Comparison of ENCODE assay signal across 13 cellular contexts in genomic region chr12:47752552-47752951, GRCh38.
DNase-seq lines count a peak whose midpoint lies in the region; ATAC-seq and TF ChIP-seq lines count a peak whose summit lies in the region.
"Had no signal": no experiment of that assay in that cellular context is flagged by ENCODE, and none has a peak within 500 bp of the region (broad histone marks: within the 10 kb centered on the region; RNA-seq: fewer than 3 reads in every experiment).

No MANE protein-coding gene starts in this region.

- no peak overlapping the region for H3K4me3 ChIP-seq in RWPE2 (ENCODE audit: severe bottlenecking)
- H3K4me3 ChIP-seq in skin epidermis = no peak overlapping the region

- no peak overlapping the region for H3K27ac Mint-ChIP-seq in T-helper 2 cell treated with Interferon-gamma antibody and Interleukin-4, amounts not matched to agents 5 μg/mL and 100 μg/mL, for 36 hours
- H3K27ac Mint-ChIP-seq: CD4-positive, alpha-beta memory T cell had no signal

- H3K27me3 ChIP-seq in RWPE2 (ENCODE audit: insufficient read depth, poor library complexity, severe bottlenecking) = no peaks in the 10 kb centered on the region

- H3K4me3 Mint-ChIP-seq in T-helper 2 cell treated with Interferon-gamma antibody and Interleukin-4, amounts not matched to agents 5 μg/mL and 100 μg/mL, for 36 hours = no peak overlapping the region
- H3K4me3 Mint-ChIP-seq: CD4-positive, alpha-beta memory T cell; IgD-negative memory B cell had no signal

- H3K9me3 ChIP-seq in RWPE2 (ENCODE audit: severe bottlenecking) = no peaks in the 10 kb centered on the region

- H3K9me3 Mint-ChIP-seq in T-helper 2 cell treated with Interferon-gamma antibody and Interleukin-4, amounts not matched to agents 5 μg/mL and 100 μg/mL, for 36 hours = no peaks in the 10 kb centered on the region
- H3K9me3 Mint-ChIP-seq: CD4-positive, alpha-beta memory T cell had no signal

- no peaks in the 10 kb centered on the region for H3K27me3 Mint-ChIP-seq in T-helper 2 cell treated with Interferon-gamma antibody and Interleukin-4, amounts not matched to agents 5 μg/mL and 100 μg/mL, for 36 hours (ENCODE audit: low read depth)
- H3K27me3 Mint-ChIP-seq: IgD-negative memory B cell had no signal

- peak overlapping the region; percentile 98 for H3K27ac ChIP-seq in RWPE2 (ENCODE audit: poor library complexity, severe bottlenecking)
- H3K27ac ChIP-seq in skin epidermis = peak overlapping the region in 18 of 21 experiments; percentile 2 to 70 (median 41)

- peaks cover 25% of the 10 kb centered on the region for H3K4me1 Mint-ChIP-seq in T-helper 2 cell treated with Interferon-gamma antibody and Interleukin-4, amounts not matched to agents 5 μg/mL and 100 μg/mL, for 36 hours (ENCODE audit: low read depth)

- peak; percentile 82 for ATAC-seq in RWPE2 (ENCODE audit: low read depth)
- ATAC-seq in GM21528 (IDR thresholded peaks at IDR 0.05; ENCODE audit: low FRiP score, unreplicated experiment) = no peak

- peak; percentile 73 for DNase-seq in EH (ENCODE audit: low read depth)
- DNase-seq in RWPE2 (ENCODE audit: low spot score) = no peak
- peak; percentile 70 for DNase-seq in fibroblast of gingiva (ENCODE audit: low read depth)
- DNase-seq in T-helper 2 cell treated with Interferon-gamma antibody and Interleukin-4, amounts not matched to agents 5 μg/mL and 100 μg/mL, for 36 hours (ENCODE audit: low spot score) = no peak
- DNase-seq in NCI-H2171 (lab: John Stamatoyannopoulos, UW) = no peak
- DNase-seq in HuH-7.5 (ENCODE audit: low spot score) = no peak
- DNase-seq: activated CD4-positive, alpha-beta T cell treated with anti-CD3 and anti-CD28 coated beads, Interleukin-2, amount 50 U/mL, for 48 hours; CD4-positive, alpha-beta memory T cell; NCI-H345; small intestine had no signal

- peaks cover 53% of the 10 kb centered on the region for H3K4me1 ChIP-seq in RWPE2 (ENCODE audit: insufficient read depth, poor library complexity, severe bottlenecking)

- H3K36me3 Mint-ChIP-seq in T-helper 2 cell treated with Interferon-gamma antibody and Interleukin-4, amounts not matched to agents 5 μg/mL and 100 μg/mL, for 36 hours (ENCODE audit: low read depth) = no peaks in the 10 kb centered on the region
- H3K36me3 Mint-ChIP-seq: CD4-positive, alpha-beta memory T cell; IgD-negative memory B cell had no signal

- TF ChIP-seq CTCF in RWPE2 (IDR thresholded peaks at IDR 0.05; ENCODE audit: poor library complexity, severe bottlenecking) = no peak

- H3K36me3 ChIP-seq in RWPE2 (ENCODE audit: low read depth) = peaks cover 21% of the 10 kb centered on the region

Comparison
In these comparisons a context has a peak if more than half of its experiments do, and no peak if none do; other contexts are left out.
1. DNase-seq: peak in EH (single experiment) and fibroblast of gingiva (single experiment); none in RWPE2 (single experiment), T-helper 2 cell treated with Interferon-gamma antibody and Interleukin-4, amounts not matched to agents 5 μg/mL and 100 μg/mL, for 36 hours (single experiment), NCI-H2171 (single experiment) and HuH-7.5 (single experiment).